1 cellular context compared by ENCODE assay signal in the genomic region with DNA sequence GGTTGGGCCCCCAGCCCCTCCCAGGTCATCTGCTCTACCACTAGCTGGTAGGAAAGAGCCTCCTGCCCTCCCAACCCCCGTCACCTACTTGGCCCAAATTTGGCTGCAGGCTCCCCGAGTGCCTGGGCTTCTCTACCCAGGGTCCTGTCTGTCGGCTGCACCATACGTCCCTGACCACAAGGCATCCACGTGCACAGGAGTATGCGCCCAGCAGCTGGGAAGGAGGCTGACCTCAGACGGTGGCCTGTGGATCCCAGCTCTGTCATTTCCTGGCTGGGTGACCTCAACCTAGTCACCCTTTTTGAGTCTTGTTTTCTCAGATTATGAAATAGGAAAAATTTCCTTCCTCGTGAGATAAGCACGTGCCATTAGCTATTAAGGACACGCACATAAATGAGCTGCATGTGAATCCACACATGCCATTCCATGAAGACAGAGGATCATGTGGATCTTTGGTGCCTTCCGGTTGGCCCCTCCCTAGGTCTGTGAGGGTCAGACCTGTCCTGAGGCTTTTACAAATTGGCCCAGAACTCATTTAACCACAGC.
TF ChIP-seq lines count a peak whose summit lies in the region.

No MANE protein-coding gene starts in this region.

TF ChIP-seq in K562, 482 proteins besides CTCF, POLR2A, EP300 and RAD21 (continued from another document and continues in another):
- TF ChIP-seq, protein P1, sequence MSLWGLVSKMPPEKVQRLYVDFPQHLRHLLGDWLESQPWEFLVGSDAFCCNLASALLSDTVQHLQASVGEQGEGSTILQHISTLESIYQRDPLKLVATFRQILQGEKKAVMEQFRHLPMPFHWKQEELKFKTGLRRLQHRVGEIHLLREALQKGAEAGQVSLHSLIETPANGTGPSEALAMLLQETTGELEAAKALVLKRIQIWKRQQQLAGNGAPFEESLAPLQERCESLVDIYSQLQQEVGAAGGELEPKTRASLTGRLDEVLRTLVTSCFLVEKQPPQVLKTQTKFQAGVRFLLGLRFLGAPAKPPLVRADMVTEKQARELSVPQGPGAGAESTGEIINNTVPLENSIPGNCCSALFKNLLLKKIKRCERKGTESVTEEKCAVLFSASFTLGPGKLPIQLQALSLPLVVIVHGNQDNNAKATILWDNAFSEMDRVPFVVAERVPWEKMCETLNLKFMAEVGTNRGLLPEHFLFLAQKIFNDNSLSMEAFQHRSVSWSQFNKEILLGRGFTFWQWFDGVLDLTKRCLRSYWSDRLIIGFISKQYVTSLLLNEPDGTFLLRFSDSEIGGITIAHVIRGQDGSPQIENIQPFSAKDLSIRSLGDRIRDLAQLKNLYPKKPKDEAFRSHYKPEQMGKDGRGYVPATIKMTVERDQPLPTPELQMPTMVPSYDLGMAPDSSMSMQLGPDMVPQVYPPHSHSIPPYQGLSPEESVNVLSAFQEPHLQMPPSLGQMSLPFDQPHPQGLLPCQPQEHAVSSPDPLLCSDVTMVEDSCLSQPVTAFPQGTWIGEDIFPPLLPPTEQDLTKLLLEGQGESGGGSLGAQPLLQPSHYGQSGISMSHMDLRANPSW (CRISPR knock-in tag; IDR thresholded peaks at IDR 0.05) = no peak
- no peak for TF ChIP-seq PURB (CRISPR knock-in tag; IDR thresholded peaks at IDR 0.05; ENCODE audit: low read depth)
- TF ChIP-seq ZNF124 (CRISPR knock-in tag; IDR thresholded peaks at IDR 0.05) = no peak
- no peak for TF ChIP-seq SREBF2 (CRISPR knock-in tag; IDR thresholded peaks at IDR 0.05)
- no peak for TF ChIP-seq ZNF232 (CRISPR knock-in tag; IDR thresholded peaks at IDR 0.05)
- TF ChIP-seq CHD1 (IDR thresholded peaks at IDR 0.05; ENCODE audit: low read length) = no peak
- no peak for TF ChIP-seq ZNF644 (tag; IDR thresholded peaks at IDR 0.05; ENCODE audit: low read depth)
- TF ChIP-seq NR2C2 (CRISPR knock-in tag; IDR thresholded peaks at IDR 0.05) = no peak
- TF ChIP-seq NR2C2 (tag; IDR thresholded peaks at IDR 0.05) = peak; percentile 76
- no peak for TF ChIP-seq HCFC1 (IDR thresholded peaks at IDR 0.05; ENCODE audit: low read depth, low read length)
- TF ChIP-seq GTF2E2 (tag; IDR thresholded peaks at IDR 0.05) = no peak
- TF ChIP-seq ZNF316 (IDR thresholded peaks at IDR 0.05) = no peak
- no peak for TF ChIP-seq PHB2 (IDR thresholded peaks at IDR 0.05; ENCODE audit: low read depth)
- TF ChIP-seq MAFF (IDR thresholded peaks at IDR 0.05; ENCODE audit: low read length) = no peak
- TF ChIP-seq TCF3 (CRISPR knock-in tag; IDR thresholded peaks at IDR 0.05) = no peak
- TF ChIP-seq FOXA1 (IDR thresholded peaks at IDR 0.05; ENCODE audit: borderline replicate concordance) = no peak
- TF ChIP-seq TEAD4 (IDR thresholded peaks at IDR 0.05; ENCODE audit: low read length) = no peak
- no peak for TF ChIP-seq TEAD4 (CRISPR knock-in tag; IDR thresholded peaks at IDR 0.05; ENCODE audit: borderline replicate concordance)
- TF ChIP-seq HNRNPL (IDR thresholded peaks at IDR 0.05; ENCODE audit: low read depth, low read length) = no peak
- no peak for TF ChIP-seq RBM22 (IDR thresholded peaks at IDR 0.05; ENCODE audit: low read depth, low read length, poor library complexity, severe bottlenecking)
- TF ChIP-seq, protein P2, sequence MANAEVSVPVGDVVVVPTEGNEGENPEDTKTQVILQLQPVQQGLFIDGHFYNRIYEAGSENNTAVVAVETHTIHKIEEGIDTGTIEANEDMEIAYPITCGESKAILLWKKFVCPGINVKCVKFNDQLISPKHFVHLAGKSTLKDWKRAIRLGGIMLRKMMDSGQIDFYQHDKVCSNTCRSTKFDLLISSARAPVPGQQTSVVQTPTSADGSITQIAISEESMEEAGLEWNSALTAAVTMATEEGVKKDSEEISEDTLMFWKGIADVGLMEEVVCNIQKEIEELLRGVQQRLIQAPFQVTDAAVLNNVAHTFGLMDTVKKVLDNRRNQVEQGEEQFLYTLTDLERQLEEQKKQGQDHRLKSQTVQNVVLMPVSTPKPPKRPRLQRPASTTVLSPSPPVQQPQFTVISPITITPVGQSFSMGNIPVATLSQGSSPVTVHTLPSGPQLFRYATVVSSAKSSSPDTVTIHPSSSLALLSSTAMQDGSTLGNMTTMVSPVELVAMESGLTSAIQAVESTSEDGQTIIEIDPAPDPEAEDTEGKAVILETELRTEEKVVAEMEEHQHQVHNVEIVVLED (CRISPR knock-in tag; IDR thresholded peaks at IDR 0.05) = no peak
- TF ChIP-seq NR4A1 (CRISPR knock-in tag; IDR thresholded peaks at IDR 0.05) = no peak
- no peak for TF ChIP-seq NR4A1 (tag; IDR thresholded peaks at IDR 0.05)
- TF ChIP-seq SIN3B (IDR thresholded peaks at IDR 0.05; ENCODE audit: low read depth) = no peak
- TF ChIP-seq, protein P3, sequence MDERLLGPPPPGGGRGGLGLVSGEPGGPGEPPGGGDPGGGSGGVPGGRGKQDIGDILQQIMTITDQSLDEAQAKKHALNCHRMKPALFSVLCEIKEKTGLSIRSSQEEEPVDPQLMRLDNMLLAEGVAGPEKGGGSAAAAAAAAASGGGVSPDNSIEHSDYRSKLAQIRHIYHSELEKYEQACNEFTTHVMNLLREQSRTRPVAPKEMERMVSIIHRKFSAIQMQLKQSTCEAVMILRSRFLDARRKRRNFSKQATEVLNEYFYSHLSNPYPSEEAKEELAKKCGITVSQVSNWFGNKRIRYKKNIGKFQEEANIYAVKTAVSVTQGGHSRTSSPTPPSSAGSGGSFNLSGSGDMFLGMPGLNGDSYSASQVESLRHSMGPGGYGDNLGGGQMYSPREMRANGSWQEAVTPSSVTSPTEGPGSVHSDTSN (CRISPR knock-in tag; IDR thresholded peaks at IDR 0.05; ENCODE audit: low read depth) = no peak
- TF ChIP-seq, protein P3 (tag; conservative IDR thresholded peaks at IDR 0.05; ENCODE audit: low read depth) = no peak
- TF ChIP-seq, protein P4, sequence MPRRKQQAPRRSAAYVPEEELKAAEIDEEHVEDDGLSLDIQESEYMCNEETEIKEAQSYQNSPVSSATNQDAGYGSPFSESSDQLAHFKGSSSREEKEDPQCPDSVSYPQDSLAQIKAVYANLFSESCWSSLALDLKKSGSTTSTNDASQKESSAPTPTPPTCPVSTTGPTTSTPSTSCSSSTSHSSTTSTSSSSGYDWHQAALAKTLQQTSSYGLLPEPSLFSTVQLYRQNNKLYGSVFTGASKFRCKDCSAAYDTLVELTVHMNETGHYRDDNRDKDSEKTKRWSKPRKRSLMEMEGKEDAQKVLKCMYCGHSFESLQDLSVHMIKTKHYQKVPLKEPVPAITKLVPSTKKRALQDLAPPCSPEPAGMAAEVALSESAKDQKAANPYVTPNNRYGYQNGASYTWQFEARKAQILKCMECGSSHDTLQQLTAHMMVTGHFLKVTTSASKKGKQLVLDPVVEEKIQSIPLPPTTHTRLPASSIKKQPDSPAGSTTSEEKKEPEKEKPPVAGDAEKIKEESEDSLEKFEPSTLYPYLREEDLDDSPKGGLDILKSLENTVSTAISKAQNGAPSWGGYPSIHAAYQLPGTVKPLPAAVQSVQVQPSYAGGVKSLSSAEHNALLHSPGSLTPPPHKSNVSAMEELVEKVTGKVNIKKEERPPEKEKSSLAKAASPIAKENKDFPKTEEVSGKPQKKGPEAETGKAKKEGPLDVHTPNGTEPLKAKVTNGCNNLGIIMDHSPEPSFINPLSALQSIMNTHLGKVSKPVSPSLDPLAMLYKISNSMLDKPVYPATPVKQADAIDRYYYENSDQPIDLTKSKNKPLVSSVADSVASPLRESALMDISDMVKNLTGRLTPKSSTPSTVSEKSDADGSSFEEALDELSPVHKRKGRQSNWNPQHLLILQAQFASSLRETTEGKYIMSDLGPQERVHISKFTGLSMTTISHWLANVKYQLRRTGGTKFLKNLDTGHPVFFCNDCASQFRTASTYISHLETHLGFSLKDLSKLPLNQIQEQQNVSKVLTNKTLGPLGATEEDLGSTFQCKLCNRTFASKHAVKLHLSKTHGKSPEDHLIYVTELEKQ (CRISPR knock-in tag; IDR thresholded peaks at IDR 0.05) = no peak
- no peak for TF ChIP-seq NFIX (CRISPR knock-in tag; IDR thresholded peaks at IDR 0.05; ENCODE audit: low read depth)
- TF ChIP-seq ZNF324 (CRISPR knock-in tag; IDR thresholded peaks at IDR 0.05) = no peak
- TF ChIP-seq SAFB (IDR thresholded peaks at IDR 0.05; ENCODE audit: borderline replicate concordance, low read depth, low read length) = no peak
- TF ChIP-seq, protein P5, sequence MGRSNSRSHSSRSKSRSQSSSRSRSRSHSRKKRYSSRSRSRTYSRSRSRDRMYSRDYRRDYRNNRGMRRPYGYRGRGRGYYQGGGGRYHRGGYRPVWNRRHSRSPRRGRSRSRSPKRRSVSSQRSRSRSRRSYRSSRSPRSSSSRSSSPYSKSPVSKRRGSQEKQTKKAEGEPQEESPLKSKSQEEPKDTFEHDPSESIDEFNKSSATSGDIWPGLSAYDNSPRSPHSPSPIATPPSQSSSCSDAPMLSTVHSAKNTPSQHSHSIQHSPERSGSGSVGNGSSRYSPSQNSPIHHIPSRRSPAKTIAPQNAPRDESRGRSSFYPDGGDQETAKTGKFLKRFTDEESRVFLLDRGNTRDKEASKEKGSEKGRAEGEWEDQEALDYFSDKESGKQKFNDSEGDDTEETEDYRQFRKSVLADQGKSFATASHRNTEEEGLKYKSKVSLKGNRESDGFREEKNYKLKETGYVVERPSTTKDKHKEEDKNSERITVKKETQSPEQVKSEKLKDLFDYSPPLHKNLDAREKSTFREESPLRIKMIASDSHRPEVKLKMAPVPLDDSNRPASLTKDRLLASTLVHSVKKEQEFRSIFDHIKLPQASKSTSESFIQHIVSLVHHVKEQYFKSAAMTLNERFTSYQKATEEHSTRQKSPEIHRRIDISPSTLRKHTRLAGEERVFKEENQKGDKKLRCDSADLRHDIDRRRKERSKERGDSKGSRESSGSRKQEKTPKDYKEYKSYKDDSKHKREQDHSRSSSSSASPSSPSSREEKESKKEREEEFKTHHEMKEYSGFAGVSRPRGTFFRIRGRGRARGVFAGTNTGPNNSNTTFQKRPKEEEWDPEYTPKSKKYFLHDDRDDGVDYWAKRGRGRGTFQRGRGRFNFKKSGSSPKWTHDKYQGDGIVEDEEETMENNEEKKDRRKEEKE (IDR thresholded peaks at IDR 0.05; ENCODE audit: borderline replicate concordance in 1 of 2, control insufficient read depth in 1 of 2, low read depth in 2 of 2, low read length in 1 of 2) = no peak
- TF ChIP-seq COPS2 (conservative IDR thresholded peaks at IDR 0.05) = no peak
- TF ChIP-seq, protein P6, sequence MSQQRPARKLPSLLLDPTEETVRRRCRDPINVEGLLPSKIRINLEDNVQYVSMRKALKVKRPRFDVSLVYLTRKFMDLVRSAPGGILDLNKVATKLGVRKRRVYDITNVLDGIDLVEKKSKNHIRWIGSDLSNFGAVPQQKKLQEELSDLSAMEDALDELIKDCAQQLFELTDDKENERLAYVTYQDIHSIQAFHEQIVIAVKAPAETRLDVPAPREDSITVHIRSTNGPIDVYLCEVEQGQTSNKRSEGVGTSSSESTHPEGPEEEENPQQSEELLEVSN (IDR thresholded peaks at IDR 0.05; ENCODE audit: borderline replicate concordance in 1 of 2, extremely low read depth in 1 of 2, insufficient read depth in 1 of 2, insufficient read length in 1 of 2, low read depth in 1 of 2, low read length in 1 of 2, poor library complexity in 1 of 2, severe bottlenecking in 1 of 2) = peak in 1 of 2 experiments; percentile 20
- TF ChIP-seq, protein P7, sequence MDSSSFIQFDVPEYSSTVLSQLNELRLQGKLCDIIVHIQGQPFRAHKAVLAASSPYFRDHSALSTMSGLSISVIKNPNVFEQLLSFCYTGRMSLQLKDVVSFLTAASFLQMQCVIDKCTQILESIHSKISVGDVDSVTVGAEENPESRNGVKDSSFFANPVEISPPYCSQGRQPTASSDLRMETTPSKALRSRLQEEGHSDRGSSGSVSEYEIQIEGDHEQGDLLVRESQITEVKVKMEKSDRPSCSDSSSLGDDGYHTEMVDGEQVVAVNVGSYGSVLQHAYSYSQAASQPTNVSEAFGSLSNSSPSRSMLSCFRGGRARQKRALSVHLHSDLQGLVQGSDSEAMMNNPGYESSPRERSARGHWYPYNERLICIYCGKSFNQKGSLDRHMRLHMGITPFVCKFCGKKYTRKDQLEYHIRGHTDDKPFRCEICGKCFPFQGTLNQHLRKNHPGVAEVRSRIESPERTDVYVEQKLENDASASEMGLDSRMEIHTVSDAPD (CRISPR knock-in tag; IDR thresholded peaks at IDR 0.05) = no peak
- TF ChIP-seq ZNF589 (CRISPR knock-in tag; IDR thresholded peaks at IDR 0.05; ENCODE audit: low read depth) = peak; percentile 87; the same call in 1 of the 2 replicates
- TF ChIP-seq, protein P8, sequence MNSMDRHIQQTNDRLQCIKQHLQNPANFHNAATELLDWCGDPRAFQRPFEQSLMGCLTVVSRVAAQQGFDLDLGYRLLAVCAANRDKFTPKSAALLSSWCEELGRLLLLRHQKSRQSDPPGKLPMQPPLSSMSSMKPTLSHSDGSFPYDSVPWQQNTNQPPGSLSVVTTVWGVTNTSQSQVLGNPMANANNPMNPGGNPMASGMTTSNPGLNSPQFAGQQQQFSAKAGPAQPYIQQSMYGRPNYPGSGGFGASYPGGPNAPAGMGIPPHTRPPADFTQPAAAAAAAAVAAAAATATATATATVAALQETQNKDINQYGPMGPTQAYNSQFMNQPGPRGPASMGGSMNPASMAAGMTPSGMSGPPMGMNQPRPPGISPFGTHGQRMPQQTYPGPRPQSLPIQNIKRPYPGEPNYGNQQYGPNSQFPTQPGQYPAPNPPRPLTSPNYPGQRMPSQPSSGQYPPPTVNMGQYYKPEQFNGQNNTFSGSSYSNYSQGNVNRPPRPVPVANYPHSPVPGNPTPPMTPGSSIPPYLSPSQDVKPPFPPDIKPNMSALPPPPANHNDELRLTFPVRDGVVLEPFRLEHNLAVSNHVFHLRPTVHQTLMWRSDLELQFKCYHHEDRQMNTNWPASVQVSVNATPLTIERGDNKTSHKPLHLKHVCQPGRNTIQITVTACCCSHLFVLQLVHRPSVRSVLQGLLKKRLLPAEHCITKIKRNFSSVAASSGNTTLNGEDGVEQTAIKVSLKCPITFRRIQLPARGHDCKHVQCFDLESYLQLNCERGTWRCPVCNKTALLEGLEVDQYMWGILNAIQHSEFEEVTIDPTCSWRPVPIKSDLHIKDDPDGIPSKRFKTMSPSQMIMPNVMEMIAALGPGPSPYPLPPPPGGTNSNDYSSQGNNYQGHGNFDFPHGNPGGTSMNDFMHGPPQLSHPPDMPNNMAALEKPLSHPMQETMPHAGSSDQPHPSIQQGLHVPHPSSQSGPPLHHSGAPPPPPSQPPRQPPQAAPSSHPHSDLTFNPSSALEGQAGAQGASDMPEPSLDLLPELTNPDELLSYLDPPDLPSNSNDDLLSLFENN (IDR thresholded peaks at IDR 0.05; ENCODE audit: low read depth in 2 of 2, low read length in 2 of 2) = no peak
- peak; percentile 31; the same call in 1 of the 2 replicates for TF ChIP-seq ESRRA (IDR thresholded peaks at IDR 0.05; ENCODE audit: borderline replicate concordance, low read depth)
- TF ChIP-seq, protein P9, sequence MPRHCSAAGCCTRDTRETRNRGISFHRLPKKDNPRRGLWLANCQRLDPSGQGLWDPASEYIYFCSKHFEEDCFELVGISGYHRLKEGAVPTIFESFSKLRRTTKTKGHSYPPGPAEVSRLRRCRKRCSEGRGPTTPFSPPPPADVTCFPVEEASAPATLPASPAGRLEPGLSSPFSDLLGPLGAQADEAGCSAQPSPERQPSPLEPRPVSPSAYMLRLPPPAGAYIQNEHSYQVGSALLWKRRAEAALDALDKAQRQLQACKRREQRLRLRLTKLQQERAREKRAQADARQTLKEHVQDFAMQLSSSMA (CRISPR knock-in tag; IDR thresholded peaks at IDR 0.05) = no peak
- no peak for TF ChIP-seq POLR2AphosphoS2 (IDR thresholded peaks at IDR 0.05; ENCODE audit: low read length)
- TF ChIP-seq PYGO2 (tag; IDR thresholded peaks at IDR 0.05) = no peak
- TF ChIP-seq NCOA6 (IDR thresholded peaks at IDR 0.05) = no peak
